1 cellular context compared by ENCODE assay signal in the genomic region with DNA sequence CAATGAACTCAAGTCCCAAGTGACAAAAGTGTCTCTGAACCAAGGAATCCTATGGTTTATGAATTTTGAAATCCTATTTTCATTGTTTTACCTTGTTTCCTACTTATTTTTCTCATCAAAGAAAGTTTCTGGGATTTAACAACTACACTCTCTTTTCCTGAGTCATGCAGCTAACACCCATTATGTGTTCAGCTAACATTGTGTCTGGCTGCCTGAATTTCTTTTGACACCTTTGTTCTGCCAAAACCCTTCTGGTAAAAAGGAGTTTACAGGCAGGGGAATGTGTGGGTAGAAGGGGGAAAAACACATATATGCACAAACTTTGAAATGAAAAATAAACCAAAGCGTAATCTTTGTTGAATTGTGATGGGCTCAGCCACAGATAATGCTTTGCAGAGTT.
TF ChIP-seq lines count a peak whose summit lies in the region.

No MANE protein-coding gene starts in this region.

TF ChIP-seq in SK-N-SH, 30 proteins besides CTCF, POLR2A, EP300 and RAD21:
- TF ChIP-seq RCOR1 (IDR thresholded peaks at IDR 0.05; ENCODE audit: low read length) (no peak), YY1 (IDR thresholded peaks at IDR 0.05; ENCODE audit: low read depth) (no peak), NFIC (IDR thresholded peaks at IDR 0.05; ENCODE audit: borderline replicate concordance) (no peak), FOXM1 (IDR thresholded peaks at IDR 0.05; ENCODE audit: low read depth) (no peak), RXRA (IDR thresholded peaks at IDR 0.05; ENCODE audit: borderline replicate concordance, low read depth) (no peak), TEAD4 (IDR thresholded peaks at IDR 0.05; ENCODE audit: borderline replicate concordance, insufficient read depth) (no peak), CHD2 (IDR thresholded peaks at IDR 0.05; ENCODE audit: low read length, partially characterized antibody) (no peak), EZH2phosphoT487 (IDR thresholded peaks at IDR 0.05; ENCODE audit: borderline replicate concordance, low read depth) (no peak), JUND (IDR thresholded peaks at IDR 0.05) (no peak), GABPA (IDR thresholded peaks at IDR 0.05; ENCODE audit: low read depth) (no peak), RFX5 (IDR thresholded peaks at IDR 0.05; ENCODE audit: low read length) (no peak), MXI1 (IDR thresholded peaks at IDR 0.05; ENCODE audit: low read depth, low read length) (no peak), SMC3 (IDR thresholded peaks at IDR 0.05; ENCODE audit: low read depth, low read length) (no peak), ELF1 (IDR thresholded peaks at IDR 0.05) (no peak)
- TF ChIP-seq, protein P1, sequence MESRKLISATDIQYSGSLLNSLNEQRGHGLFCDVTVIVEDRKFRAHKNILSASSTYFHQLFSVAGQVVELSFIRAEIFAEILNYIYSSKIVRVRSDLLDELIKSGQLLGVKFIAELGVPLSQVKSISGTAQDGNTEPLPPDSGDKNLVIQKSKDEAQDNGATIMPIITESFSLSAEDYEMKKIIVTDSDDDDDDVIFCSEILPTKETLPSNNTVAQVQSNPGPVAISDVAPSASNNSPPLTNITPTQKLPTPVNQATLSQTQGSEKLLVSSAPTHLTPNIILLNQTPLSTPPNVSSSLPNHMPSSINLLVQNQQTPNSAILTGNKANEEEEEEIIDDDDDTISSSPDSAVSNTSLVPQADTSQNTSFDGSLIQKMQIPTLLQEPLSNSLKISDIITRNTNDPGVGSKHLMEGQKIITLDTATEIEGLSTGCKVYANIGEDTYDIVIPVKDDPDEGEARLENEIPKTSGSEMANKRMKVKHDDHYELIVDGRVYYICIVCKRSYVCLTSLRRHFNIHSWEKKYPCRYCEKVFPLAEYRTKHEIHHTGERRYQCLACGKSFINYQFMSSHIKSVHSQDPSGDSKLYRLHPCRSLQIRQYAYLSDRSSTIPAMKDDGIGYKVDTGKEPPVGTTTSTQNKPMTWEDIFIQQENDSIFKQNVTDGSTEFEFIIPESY (IDR thresholded peaks at IDR 0.05; ENCODE audit: borderline replicate concordance, low read depth), result no peak
- TF ChIP-seq, protein P2, sequence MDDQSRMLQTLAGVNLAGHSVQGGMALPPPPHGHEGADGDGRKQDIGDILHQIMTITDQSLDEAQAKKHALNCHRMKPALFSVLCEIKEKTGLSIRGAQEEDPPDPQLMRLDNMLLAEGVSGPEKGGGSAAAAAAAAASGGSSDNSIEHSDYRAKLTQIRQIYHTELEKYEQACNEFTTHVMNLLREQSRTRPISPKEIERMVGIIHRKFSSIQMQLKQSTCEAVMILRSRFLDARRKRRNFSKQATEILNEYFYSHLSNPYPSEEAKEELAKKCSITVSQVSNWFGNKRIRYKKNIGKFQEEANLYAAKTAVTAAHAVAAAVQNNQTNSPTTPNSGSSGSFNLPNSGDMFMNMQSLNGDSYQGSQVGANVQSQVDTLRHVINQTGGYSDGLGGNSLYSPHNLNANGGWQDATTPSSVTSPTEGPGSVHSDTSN (IDR thresholded peaks at IDR 0.05), result no peak
- TF ChIP-seq, protein P3, sequence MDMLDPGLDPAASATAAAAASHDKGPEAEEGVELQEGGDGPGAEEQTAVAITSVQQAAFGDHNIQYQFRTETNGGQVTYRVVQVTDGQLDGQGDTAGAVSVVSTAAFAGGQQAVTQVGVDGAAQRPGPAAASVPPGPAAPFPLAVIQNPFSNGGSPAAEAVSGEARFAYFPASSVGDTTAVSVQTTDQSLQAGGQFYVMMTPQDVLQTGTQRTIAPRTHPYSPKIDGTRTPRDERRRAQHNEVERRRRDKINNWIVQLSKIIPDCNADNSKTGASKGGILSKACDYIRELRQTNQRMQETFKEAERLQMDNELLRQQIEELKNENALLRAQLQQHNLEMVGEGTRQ (IDR thresholded peaks at IDR 0.05; ENCODE audit: borderline replicate concordance, low read depth, low read length), result no peak
- TF ChIP-seq, protein P4, sequence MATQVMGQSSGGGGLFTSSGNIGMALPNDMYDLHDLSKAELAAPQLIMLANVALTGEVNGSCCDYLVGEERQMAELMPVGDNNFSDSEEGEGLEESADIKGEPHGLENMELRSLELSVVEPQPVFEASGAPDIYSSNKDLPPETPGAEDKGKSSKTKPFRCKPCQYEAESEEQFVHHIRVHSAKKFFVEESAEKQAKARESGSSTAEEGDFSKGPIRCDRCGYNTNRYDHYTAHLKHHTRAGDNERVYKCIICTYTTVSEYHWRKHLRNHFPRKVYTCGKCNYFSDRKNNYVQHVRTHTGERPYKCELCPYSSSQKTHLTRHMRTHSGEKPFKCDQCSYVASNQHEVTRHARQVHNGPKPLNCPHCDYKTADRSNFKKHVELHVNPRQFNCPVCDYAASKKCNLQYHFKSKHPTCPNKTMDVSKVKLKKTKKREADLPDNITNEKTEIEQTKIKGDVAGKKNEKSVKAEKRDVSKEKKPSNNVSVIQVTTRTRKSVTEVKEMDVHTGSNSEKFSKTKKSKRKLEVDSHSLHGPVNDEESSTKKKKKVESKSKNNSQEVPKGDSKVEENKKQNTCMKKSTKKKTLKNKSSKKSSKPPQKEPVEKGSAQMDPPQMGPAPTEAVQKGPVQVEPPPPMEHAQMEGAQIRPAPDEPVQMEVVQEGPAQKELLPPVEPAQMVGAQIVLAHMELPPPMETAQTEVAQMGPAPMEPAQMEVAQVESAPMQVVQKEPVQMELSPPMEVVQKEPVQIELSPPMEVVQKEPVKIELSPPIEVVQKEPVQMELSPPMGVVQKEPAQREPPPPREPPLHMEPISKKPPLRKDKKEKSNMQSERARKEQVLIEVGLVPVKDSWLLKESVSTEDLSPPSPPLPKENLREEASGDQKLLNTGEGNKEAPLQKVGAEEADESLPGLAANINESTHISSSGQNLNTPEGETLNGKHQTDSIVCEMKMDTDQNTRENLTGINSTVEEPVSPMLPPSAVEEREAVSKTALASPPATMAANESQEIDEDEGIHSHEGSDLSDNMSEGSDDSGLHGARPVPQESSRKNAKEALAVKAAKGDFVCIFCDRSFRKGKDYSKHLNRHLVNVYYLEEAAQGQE (IDR thresholded peaks at IDR 0.05; ENCODE audit: low read depth, low read length), result no peak
- TF ChIP-seq, protein P5, sequence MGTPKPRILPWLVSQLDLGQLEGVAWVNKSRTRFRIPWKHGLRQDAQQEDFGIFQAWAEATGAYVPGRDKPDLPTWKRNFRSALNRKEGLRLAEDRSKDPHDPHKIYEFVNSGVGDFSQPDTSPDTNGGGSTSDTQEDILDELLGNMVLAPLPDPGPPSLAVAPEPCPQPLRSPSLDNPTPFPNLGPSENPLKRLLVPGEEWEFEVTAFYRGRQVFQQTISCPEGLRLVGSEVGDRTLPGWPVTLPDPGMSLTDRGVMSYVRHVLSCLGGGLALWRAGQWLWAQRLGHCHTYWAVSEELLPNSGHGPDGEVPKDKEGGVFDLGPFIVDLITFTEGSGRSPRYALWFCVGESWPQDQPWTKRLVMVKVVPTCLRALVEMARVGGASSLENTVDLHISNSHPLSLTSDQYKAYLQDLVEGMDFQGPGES (IDR thresholded peaks at IDR 0.05; ENCODE audit: low read depth, low read length), result no peak
- TF ChIP-seq, protein P6, sequence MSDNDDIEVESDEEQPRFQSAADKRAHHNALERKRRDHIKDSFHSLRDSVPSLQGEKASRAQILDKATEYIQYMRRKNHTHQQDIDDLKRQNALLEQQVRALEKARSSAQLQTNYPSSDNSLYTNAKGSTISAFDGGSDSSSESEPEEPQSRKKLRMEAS (IDR thresholded peaks at IDR 0.05; ENCODE audit: low read depth), result no peak
